ENCODE assay signal across 8 cellular contexts in genomic region chr17:20267459-20267842, GRCh38.
A peak's percentile ranks its signal among the peaks of the same experiment; 100 is the strongest.
DNase-seq lines count a peak whose midpoint lies in the region; ATAC-seq lines count a peak whose summit lies in the region.

No MANE protein-coding gene starts in this region.

- DNase-seq in HT1080 (ENCODE audit: low read depth) (peak; percentile 11), T-helper 1 cell (peak in 3 of 5 donors; percentile 33 to 48 (median 38)), NOMO-1 (lab: John Stamatoyannopoulos, UW; ENCODE audit: unreplicated experiment in 2 of 2) (no peak), NCI-H510A treated with DMSO at 0.1 percent for 48 hours (lab: John Stamatoyannopoulos, UW) (no peak)
- peak; percentile 55 for DNase-seq in central memory CD4-positive, alpha-beta T cell
- DNase-seq in stimulated activated CD4-positive, alpha-beta T cell treated with anti-CD3 and anti-CD28 coated beads, Interleukin-15, amount 100 ng/mL, for 24 hours = peak; percentile 42

- ATAC-seq in GM19395 (IDR thresholded peaks at IDR 0.05; ENCODE audit: unreplicated experiment) (no peak), HG02870 (IDR thresholded peaks at IDR 0.05; ENCODE audit: unreplicated experiment) (no peak)

Comparison
In these comparisons a context has a peak if more than half of its experiments do, and no peak if none do; other contexts are left out.
1. DNase-seq: peak in HT1080 (single experiment), T-helper 1 cell (3 of 5), central memory CD4-positive, alpha-beta T cell (single experiment) and stimulated activated CD4-positive, alpha-beta T cell treated with anti-CD3 and anti-CD28 coated beads, Interleukin-15, amount 100 ng/mL, for 24 hours (single experiment); none in NOMO-1 (0 of 2) and NCI-H510A treated with DMSO at 0.1 percent for 48 hours (single experiment).